In the genomic region with DNA sequence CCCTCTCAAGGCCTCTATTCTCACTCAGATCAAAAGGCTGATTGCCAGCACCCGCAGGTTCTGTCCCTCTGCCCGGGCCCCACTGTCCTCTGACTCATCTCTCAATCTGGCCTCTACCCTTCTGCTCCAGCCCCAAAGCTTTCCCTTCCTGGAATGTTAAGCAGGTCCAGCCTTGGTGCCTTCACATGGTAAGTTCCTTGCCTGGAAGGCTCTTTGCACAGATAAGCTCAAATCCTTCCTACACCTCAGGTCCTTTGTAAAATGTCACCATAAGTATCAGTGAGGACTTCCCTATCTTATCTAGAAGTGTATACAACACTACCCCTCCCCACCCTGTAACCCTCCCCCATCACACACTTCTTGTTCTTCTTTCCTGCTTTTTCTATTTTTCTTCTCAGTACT, we compare ENCODE assay signal across 7 cellular contexts. TPM values are rescaled to one million over a fixed set of nuclear protein-coding genes. Genes with fewer than 3 reads are reported as not detected.
A peak's percentile ranks its signal among the peaks of the same experiment; 100 is the strongest.
DNase-seq lines count a peak whose midpoint lies in the region; ATAC-seq and TF ChIP-seq lines count a peak whose summit lies in the region.
"Had no signal": no experiment of that assay in that cellular context is flagged by ENCODE, and none has a peak within 500 bp of the region (broad histone marks: within the 10 kb centered on the region; RNA-seq: fewer than 3 reads in every experiment).

No MANE protein-coding gene starts in this region.

- TF ChIP-seq POLR2A in GM18505 (IDR thresholded peaks at IDR 0.05; ENCODE audit: borderline replicate concordance, extremely low read depth, insufficient read depth, insufficient read length): no peak

- no peak for ATAC-seq in GM18505 (IDR thresholded peaks at IDR 0.05; ENCODE audit: unreplicated experiment)

- TF ChIP-seq CTCF in AG10803 (conservative IDR thresholded peaks at IDR 0.05; ENCODE audit: low read length) (no peak), fibroblast of the aortic adventitia (IDR thresholded peaks at IDR 0.05; ENCODE audit: insufficient read depth, low read length) (no peak)

- H3K4me3 ChIP-seq in AG10803 (ENCODE audit: low read length) (no peak overlapping the region), fibroblast of the aortic adventitia (ENCODE audit: low read depth, low read length) (no peak overlapping the region)

- DNase-seq in AG10803 (ENCODE audit: low read depth) (peak; percentile 75), OCI-M1 (lab: John Stamatoyannopoulos, UW) (peak; percentile 68), fibroblast of the aortic adventitia (ENCODE audit: low read depth) (peak; percentile 55), iPS-NIHi11 (ENCODE audit: low spot score) (no peak), inferior parietal cortex (ENCODE audit: extremely low spot score) (no peak)
- DNase-seq: NCI-H2081 had no signal

RNA-seq across cellular contexts. Expression of a gene that starts 22.2 kb away (rescaled TPM):
- total RNA-seq in fibroblast of the aortic adventitia (ENCODE audit: low replicate concordance): 5.7 and 10.6 TPM in 2 replicates

RNA-seq across cellular contexts. Expression of a gene that starts 25.3 kb away (rescaled TPM):
- 26.0 and 26.8 TPM in 2 replicates for total RNA-seq in fibroblast of the aortic adventitia (ENCODE audit: low replicate concordance)

RNA-seq across cellular contexts. Expression of a gene that starts 25.6 kb away (rescaled TPM):
- total RNA-seq in fibroblast of the aortic adventitia (ENCODE audit: low replicate concordance): 71.5 and 181 TPM in 2 replicates

RNA-seq across cellular contexts. Expression of a gene that starts 44.9 kb away (rescaled TPM):
- not detected in 2 replicates for total RNA-seq in fibroblast of the aortic adventitia (ENCODE audit: low replicate concordance)

RNA-seq across cellular contexts. Expression of a gene that starts 52.2 kb away (rescaled TPM):
- 100 and 156 TPM in 2 replicates for total RNA-seq in fibroblast of the aortic adventitia (ENCODE audit: low replicate concordance)

Comparison
In these comparisons a context has a peak if more than half of its experiments do, and no peak if none do; other contexts are left out.
1. DNase-seq: peak in AG10803 (single experiment), OCI-M1 (single experiment) and fibroblast of the aortic adventitia (single experiment); none in iPS-NIHi11 (single experiment) and inferior parietal cortex (single experiment).